16 cellular contexts compared by ENCODE assay signal in the genomic region with DNA sequence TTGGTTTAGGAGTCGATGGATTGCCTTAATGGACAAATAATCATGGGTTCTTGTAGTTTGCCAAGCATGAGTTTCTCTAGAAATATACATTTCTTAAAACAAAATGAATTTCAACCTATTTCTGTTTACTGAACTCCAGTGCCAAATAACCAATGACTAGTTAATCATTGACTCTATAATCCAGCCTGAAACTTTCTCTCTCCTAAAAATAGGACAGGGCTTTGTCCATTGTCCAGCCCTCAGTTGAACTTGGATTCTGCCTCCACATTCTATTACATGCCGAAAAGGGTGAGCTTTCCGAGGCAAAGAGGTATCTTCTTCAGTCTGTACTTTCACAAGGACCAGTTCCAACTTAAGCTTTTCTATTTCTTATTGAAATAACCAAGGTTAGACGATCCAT. TPM values are rescaled to one million over a fixed set of nuclear protein-coding genes. Genes with fewer than 3 reads are reported as not detected.
DNase-seq lines count a peak whose midpoint lies in the region; ATAC-seq and TF ChIP-seq lines count a peak whose summit lies in the region.
"Had no signal": no experiment of that assay in that cellular context is flagged by ENCODE, and none has a peak within 500 bp of the region (broad histone marks: within the 10 kb centered on the region; RNA-seq: fewer than 3 reads in every experiment).

No MANE protein-coding gene starts in this region.

- no peaks in the 10 kb centered on the region for H3K36me3 ChIP-seq in right lobe of liver

- H3K9me3 ChIP-seq in right lobe of liver: peaks cover 0 to 7% (median 2%) of the 10 kb centered on the region in 4 donors
- peaks cover 10% of the 10 kb centered on the region for H3K9me3 ChIP-seq in CD4-positive, alpha-beta T cell (ENCODE audit: control insufficient read depth, low read length)

- peaks cover 34% of the 10 kb centered on the region for H3K27me3 Mint-ChIP-seq in CD4-positive, alpha-beta T cell

- no peaks in the 10 kb centered on the region for H3K36me3 Mint-ChIP-seq in CD4-positive, alpha-beta T cell (ENCODE audit: low read depth)
- H3K36me3 Mint-ChIP-seq: CD8-positive, alpha-beta T cell had no signal

- no peak overlapping the region for H3K27ac Mint-ChIP-seq in CD4-positive, alpha-beta T cell
- H3K27ac Mint-ChIP-seq: CD8-positive, alpha-beta T cell had no signal

- no peak for TF ChIP-seq CTCF in HL-60 (IDR thresholded peaks at IDR 0.05; ENCODE audit: insufficient read depth, low read length)
- TF ChIP-seq CTCF in right lobe of liver (IDR thresholded peaks at IDR 0.05): no peak
- TF ChIP-seq CTCF in CD4-positive, alpha-beta T cell (IDR thresholded peaks at IDR 0.05): no peak

- 24% methylated on average over 4 of the region's 4 CpGs for WGBS in right lobe of liver (ENCODE audit: insufficient coverage, low coverage, low lambda C conversion rate, missing lambda C conversion rate)

- H3K4me3 Mint-ChIP-seq in CD4-positive, alpha-beta T cell: no peak overlapping the region
- H3K4me3 Mint-ChIP-seq: CD8-positive, alpha-beta T cell had no signal

- intact Hi-C loops in right lobe of liver (cut with DNase I): no loop called here
- intact Hi-C loops in CD4-positive, alpha-beta T cell (cut with DNase I, micrococcal nuclease): no loop called here

- H3K27ac ChIP-seq in HL-60 (replicated peaks) (peak overlapping the region; percentile 85), right lobe of liver (peak overlapping the region in 2 of 3 donors; percentile 72 to 74)
- no peak overlapping the region for H3K27ac ChIP-seq in CD4-positive, alpha-beta T cell (ENCODE audit: low read depth, low read length)
- H3K27ac ChIP-seq: GM23248 had no signal

- peak; percentile 87 for ATAC-seq in left lobe of liver
- peak; percentile 84 to 89 (median 88) for ATAC-seq in right lobe of liver
- no peak for ATAC-seq in HG02588 (IDR thresholded peaks at IDR 0.05; ENCODE audit: unreplicated experiment)
- ATAC-seq in CD4-positive, alpha-beta T cell (ENCODE audit: poor library complexity): no peak
- no peak for ATAC-seq in GM18867 (IDR thresholded peaks at IDR 0.05; ENCODE audit: unreplicated experiment)
- no peak for ATAC-seq in HG02970 (IDR thresholded peaks at IDR 0.05; ENCODE audit: low FRiP score, unreplicated experiment)
- ATAC-seq: CD8-positive, alpha-beta T cell had no signal

- H3K27me3 ChIP-seq in HL-60 (ENCODE audit: insufficient read depth, poor library complexity, severe bottlenecking) (no peaks in the 10 kb centered on the region), right lobe of liver (no peaks in the 10 kb centered on the region)
- peaks cover 17% of the 10 kb centered on the region for H3K27me3 ChIP-seq in CD4-positive, alpha-beta T cell (ENCODE audit: control insufficient read depth, insufficient read depth, low read length)

- DNase-seq in HL-60 (ENCODE audit: low read depth in 1 of 2, low spot score in 1 of 2) (no peak), left lobe of liver (ENCODE audit: low spot score) (no peak), right lobe of liver (no peak), renal cortical epithelial cell (ENCODE audit: low read depth) (peak; percentile 37)
- no peak for DNase-seq in CD4-positive, alpha-beta T cell
- DNase-seq: C1 segment of cervical spinal cord; Caco-2; CD8-positive, alpha-beta T cell; DMS153; DND-41; GM23248; H7; HCEC 1CT had no signal

- CTCF ChIA-PET in CD4-positive, alpha-beta T cell (lab: Charles Lee): no interaction called here

- H3K4me1 Mint-ChIP-seq in CD4-positive, alpha-beta T cell (ENCODE audit: low read depth): no peaks in the 10 kb centered on the region

- H3K4me1 ChIP-seq in right lobe of liver: peaks cover 0 to 16% (median 6%) of the 10 kb centered on the region in 4 donors

- peaks cover 7% of the 10 kb centered on the region for H3K9me3 Mint-ChIP-seq in CD4-positive, alpha-beta T cell

- POLR2A ChIA-PET in CD4-positive, alpha-beta T cell (lab: Charles Lee): no interaction called here

- H3K4me3 ChIP-seq in HL-60 (replicated peaks; ENCODE audit: insufficient read depth, low read length): no peak overlapping the region
- peak overlapping the region in 1 of 3 donors; percentile 7 for H3K4me3 ChIP-seq in right lobe of liver
- H3K4me3 ChIP-seq: GM23248 had no signal

- no peak for TF ChIP-seq POLR2A in right lobe of liver (IDR thresholded peaks at IDR 0.05)

RNA-seq across cellular contexts. Expression of a gene that starts 23.2 kb away (rescaled TPM):
- 363 TPM for total RNA-seq in left lobe of liver
- 100 to 1,000 TPM; 212 to 450 (median 330) TPM for total RNA-seq in right lobe of liver
- 93.1 and 343 TPM in 2 replicates for total RNA-seq in renal cortical epithelial cell
- total RNA-seq in CD4-positive, alpha-beta T cell: 1 to 10 TPM; 8.5 to 9.8 TPM
- total RNA-seq: H7 had no signal

RNA-seq across cellular contexts. Expression of a gene that starts 57.7 kb away (rescaled TPM):
- total RNA-seq in left lobe of liver (11.4 TPM), right lobe of liver (10 to 100 TPM in 3 of 6 experiments, 1 to 10 TPM in 3; 6.0 to 14.9 (median 10.0) TPM), renal cortical epithelial cell (36.5 and 44.1 TPM in 2 replicates)
- total RNA-seq in CD4-positive, alpha-beta T cell: 1 to 10 TPM in 1 of 2 experiments, under 1 TPM in 1; 0.88 to 1.0 TPM

Comparison
In these comparisons a context has a peak if more than half of its experiments do, and no peak if none do; other contexts are left out.
1. ATAC-seq: peak in left lobe of liver (single experiment) and right lobe of liver (4 of 4); none in HG02588 (single experiment), CD4-positive, alpha-beta T cell (single experiment), GM18867 (single experiment) and HG02970 (single experiment).